In genomic region chr7:8135417-8135816, GRCh38 we compare ENCODE assay signal across 25 cellular contexts.
A peak's percentile ranks its signal among the peaks of the same experiment; 100 is the strongest.
DNase-seq lines count a peak whose midpoint lies in the region; ATAC-seq, FAIRE-seq and TF ChIP-seq lines count a peak whose summit lies in the region.
"Had no signal": no experiment of that assay in that cellular context is flagged by ENCODE, and none has a peak within 500 bp of the region (broad histone marks: within the 10 kb centered on the region; RNA-seq: fewer than 3 reads in every experiment).

No MANE protein-coding gene starts in this region.

- H3K9me3 Mint-ChIP-seq in activated T-cell treated with anti-CD3 and anti-CD28 coated beads, Interleukin-2, amount 50 U/mL, for 72 hours = no peaks in the 10 kb centered on the region
- H3K9me3 Mint-ChIP-seq in stimulated activated naive CD8-positive, alpha-beta T cell treated with anti-CD3 and anti-CD28 coated beads, Interleukin-15, amount 100 ng/mL, for 72 hours = no peaks in the 10 kb centered on the region
- H3K9me3 Mint-ChIP-seq: GM23338, memory B cell had no signal

- FAIRE-seq in RCC 7860 (lab: Jason Lieb, UNC) = no peak
- no peak for FAIRE-seq in bronchial epithelial cell (lab: Jason Lieb, UNC)

- peaks cover 57% of the 10 kb centered on the region for H3K4me1 Mint-ChIP-seq in activated T-cell treated with anti-CD3 and anti-CD28 coated beads, Interleukin-2, amount 50 U/mL, for 72 hours (ENCODE audit: low read depth)
- H3K4me1 Mint-ChIP-seq in stimulated activated naive CD8-positive, alpha-beta T cell treated with anti-CD3 and anti-CD28 coated beads, Interleukin-15, amount 100 ng/mL, for 72 hours = peaks cover 56% of the 10 kb centered on the region
- H3K4me1 Mint-ChIP-seq: GM23338 had no signal

- H3K36me3 Mint-ChIP-seq in activated T-cell treated with anti-CD3 and anti-CD28 coated beads, Interleukin-2, amount 50 U/mL, for 72 hours (ENCODE audit: insufficient read depth in 2 of 2) = no peaks in the 10 kb centered on the region
- H3K36me3 Mint-ChIP-seq: memory B cell, neural progenitor cell had no signal

- H3K4me3 Mint-ChIP-seq in activated T-cell treated with anti-CD3 and anti-CD28 coated beads, Interleukin-2, amount 50 U/mL, for 72 hours = no peak overlapping the region
- H3K4me3 Mint-ChIP-seq in stimulated activated naive CD8-positive, alpha-beta T cell treated with anti-CD3 and anti-CD28 coated beads, Interleukin-15, amount 100 ng/mL, for 72 hours = no peak overlapping the region
- H3K4me3 Mint-ChIP-seq: B cell, GM23338, memory B cell, neural progenitor cell had no signal

- H3K27me3 Mint-ChIP-seq in activated T-cell treated with anti-CD3 and anti-CD28 coated beads, Interleukin-2, amount 50 U/mL, for 72 hours (ENCODE audit: low read depth) = no peaks in the 10 kb centered on the region
- H3K27me3 Mint-ChIP-seq in stimulated activated naive CD8-positive, alpha-beta T cell treated with anti-CD3 and anti-CD28 coated beads, Interleukin-15, amount 100 ng/mL, for 72 hours = no peaks in the 10 kb centered on the region
- H3K27me3 Mint-ChIP-seq: B cell, memory B cell had no signal

- H3K36me3 ChIP-seq in bronchial epithelial cell (ENCODE audit: control insufficient read depth, insufficient read depth, low read length) = no peaks in the 10 kb centered on the region
- H3K36me3 ChIP-seq: neural progenitor cell, tibial artery had no signal

- no peaks in the 10 kb centered on the region for H3K27me3 ChIP-seq in bronchial epithelial cell (ENCODE audit: control insufficient read depth, insufficient read depth, low read length)
- H3K27me3 ChIP-seq: neural progenitor cell, tibial artery had no signal

- H3K4me3 ChIP-seq in bronchial epithelial cell (ENCODE audit: low read depth, low read length) = no peak overlapping the region
- H3K4me3 ChIP-seq: GM23338, neural progenitor cell, smooth muscle cell, tibial artery had no signal

- DNase-seq in activated T-cell treated with anti-CD3 and anti-CD28 coated beads, Interleukin-2, amount 50 U/mL, for 72 hours = peak in 1 of 2 donors; percentile 24
- DNase-seq in activated T-cell treated with anti-CD3 and anti-CD28 coated beads, Interleukin-2, amount 50 U/mL, for 48 hours = no peak
- DNase-seq in RCC 7860 (ENCODE audit: low spot score) (peak; percentile 42), bronchial epithelial cell (ENCODE audit: low read depth) (peak; percentile 25), DMS153 (lab: John Stamatoyannopoulos, UW) (no peak)
- DNase-seq in stimulated activated naive CD8-positive, alpha-beta T cell treated with anti-CD3 and anti-CD28 coated beads, Interleukin-15, amount 100 ng/mL, for 72 hours = no peak
- DNase-seq: activated CD4-positive, alpha-beta T cell treated with anti-CD3 and anti-CD28 coated beads for 48 hours; activated effector memory CD4-positive, alpha-beta T cell treated with anti-CD3 and anti-CD28 coated beads, Interleukin-2, amount 50 U/mL, for 16 hours; caudate nucleus; cortex of kidney; effector memory CD4-positive, alpha-beta T cell; hippocampal formation; MV-4-11; NCI-H1436 treated with DMSO at 0.1 percent for 48 hours; NCI-H2107; NCI-H345; NCI-H748 treated with DMSO at 0.1 percent for 48 hours; SIG-M5; tibial artery had no signal

- no peak for TF ChIP-seq CTCF in bronchial epithelial cell (IDR thresholded peaks at IDR 0.05; ENCODE audit: insufficient read depth, low read length, severe bottlenecking)

- peak; percentile 61 to 63 for ATAC-seq in activated T-cell treated with anti-CD3 and anti-CD28 coated beads, Interleukin-2, amount 50 U/mL, for 72 hours (replicated peaks in 1 of 2)
- peak; percentile 48 for ATAC-seq in stimulated activated naive CD8-positive, alpha-beta T cell treated with anti-CD3 and anti-CD28 coated beads, Interleukin-15, amount 100 ng/mL, for 72 hours
- no peak for ATAC-seq in GM21423 (IDR thresholded peaks at IDR 0.05; ENCODE audit: unreplicated experiment)
- ATAC-seq: GM23338 had no signal

- H3K27ac Mint-ChIP-seq in activated T-cell treated with anti-CD3 and anti-CD28 coated beads, Interleukin-2, amount 50 U/mL, for 72 hours = no peak overlapping the region
- H3K27ac Mint-ChIP-seq in stimulated activated naive CD8-positive, alpha-beta T cell treated with anti-CD3 and anti-CD28 coated beads, Interleukin-15, amount 100 ng/mL, for 72 hours = no peak overlapping the region
- H3K27ac Mint-ChIP-seq: B cell, GM23338, neural progenitor cell had no signal

Comparison
In these comparisons a context has a peak if more than half of its experiments do, and no peak if none do; other contexts are left out.
1. DNase-seq: peak in RCC 7860 (single experiment) and bronchial epithelial cell (single experiment); none in activated T-cell treated with anti-CD3 and anti-CD28 coated beads, Interleukin-2, amount 50 U/mL, for 48 hours (0 of 2), stimulated activated naive CD8-positive, alpha-beta T cell treated with anti-CD3 and anti-CD28 coated beads, Interleukin-15, amount 100 ng/mL, for 72 hours (0 of 2) and DMS153 (single experiment).